1 cellular context compared by ENCODE assay signal in genomic region chr18:50654211-50654610, GRCh38.
TF ChIP-seq lines count a peak whose summit lies in the region.

No MANE protein-coding gene starts in this region.

TF ChIP-seq in HepG2, 621 proteins besides CTCF, POLR2A, EP300 and RAD21 (continued from another document):
- no peak for TF ChIP-seq PBX3 (CRISPR knock-in tag; IDR thresholded peaks at IDR 0.05; ENCODE audit: borderline replicate concordance)
- no peak for TF ChIP-seq TARDBP (CRISPR knock-in tag; IDR thresholded peaks at IDR 0.05)
- TF ChIP-seq ZNF691 (CRISPR knock-in tag; IDR thresholded peaks at IDR 0.05; ENCODE audit: borderline replicate concordance, low read depth) = no peak
- TF ChIP-seq GLMP (CRISPR knock-in tag; IDR thresholded peaks at IDR 0.05; ENCODE audit: borderline replicate concordance) = no peak
- no peak for TF ChIP-seq ZNF484 (CRISPR knock-in tag; IDR thresholded peaks at IDR 0.05; ENCODE audit: borderline replicate concordance, low read depth)
- no peak for TF ChIP-seq ZNF737 (CRISPR knock-in tag; IDR thresholded peaks at IDR 0.05; ENCODE audit: borderline replicate concordance)
- no peak for TF ChIP-seq HCFC1 (IDR thresholded peaks at IDR 0.05; ENCODE audit: low read depth, low read length)
